ENCODE assay signal across 19 cellular contexts in genomic region chr4:61296115-61296514, GRCh38.
"Had no signal": no experiment of that assay in that cellular context is flagged by ENCODE, and none has a peak within 500 bp of the region (broad histone marks: within the 10 kb centered on the region; RNA-seq: fewer than 3 reads in every experiment).

No MANE protein-coding gene starts in this region.

- DNase-seq: activated CD4-positive, alpha-beta T cell treated with anti-CD3 and anti-CD28 coated beads, Interleukin-2, amount 10 ng/mL, durations not matched to agents 24 days and 14 days; activated CD8-positive, alpha-beta T cell treated with anti-CD3 and anti-CD28 coated beads, Interleukin-2, amount 10 ng/mL, durations not matched to agents 7 days and 5 days; activated naive CD4-positive, alpha-beta T cell treated with anti-CD3 and anti-CD28 coated beads for 36 hours; activated T-cell treated with anti-CD3 and anti-CD28 coated beads, Interleukin-2, amount 50 U/mL, for 24 hours; brain microvascular endothelial cell; colonic mucosa; erythroblast; foreskin melanocyte; hypothalamus; islet precursor cell; left colon; lower lobe of right lung; natural killer cell; nucleus accumbens; posterior cingulate gyrus; retina; stimulated activated naive B cell treated with anti-CD40 and anti-IgM and Interleukin-4, amounts not matched to agents 10 μg/mL and 1 μg/mL and 100 μg/mL, for 72 hours had no signal

- H3K36me3 Mint-ChIP-seq: natural killer cell; stimulated activated naive B cell treated with anti-CD40 and anti-IgM and Interleukin-4, amounts not matched to agents 10 μg/mL and 1 μg/mL and 100 μg/mL, for 72 hours had no signal

- H3K4me3 Mint-ChIP-seq: activated CD4-positive, alpha-beta T cell treated with anti-CD3 and anti-CD28 coated beads, Interleukin-2, amount 10 ng/mL, durations not matched to agents 24 days and 14 days; activated CD8-positive, alpha-beta T cell treated with anti-CD3 and anti-CD28 coated beads, Interleukin-2, amount 10 ng/mL, durations not matched to agents 7 days and 5 days; activated naive CD4-positive, alpha-beta T cell treated with anti-CD3 and anti-CD28 coated beads for 36 hours; activated T-cell treated with anti-CD3 and anti-CD28 coated beads, Interleukin-2, amount 50 U/mL, for 24 hours; central memory CD8-positive, alpha-beta T cell; natural killer cell; stimulated activated naive B cell treated with anti-CD40 and anti-IgM and Interleukin-4, amounts not matched to agents 10 μg/mL and 1 μg/mL and 100 μg/mL, for 72 hours had no signal

- H3K27me3 ChIP-seq: brain microvascular endothelial cell, colonic mucosa had no signal

- H3K9me3 Mint-ChIP-seq: activated CD4-positive, alpha-beta T cell treated with anti-CD3 and anti-CD28 coated beads, Interleukin-2, amount 10 ng/mL, durations not matched to agents 24 days and 14 days; activated naive CD4-positive, alpha-beta T cell treated with anti-CD3 and anti-CD28 coated beads for 36 hours; activated T-helper 2 cell treated with anti-CD3 and anti-CD28 coated beads, Interferon-gamma antibody, Interleukin-2, Interleukin-4, amounts not matched to agents 10 μg/mL and 5 μg/mL and 100 μg/mL, durations not matched to agents 14 hours and 24 hours and 36 hours had no signal

- H3K27ac Mint-ChIP-seq: activated CD4-positive, alpha-beta T cell treated with anti-CD3 and anti-CD28 coated beads, Interleukin-2, amount 10 ng/mL, durations not matched to agents 24 days and 14 days; activated CD8-positive, alpha-beta T cell treated with anti-CD3 and anti-CD28 coated beads, Interleukin-2, amount 10 ng/mL, durations not matched to agents 7 days and 5 days; activated naive CD4-positive, alpha-beta T cell treated with anti-CD3 and anti-CD28 coated beads for 36 hours; activated T-cell treated with anti-CD3 and anti-CD28 coated beads, Interleukin-2, amount 50 U/mL, for 24 hours; activated T-helper 2 cell treated with anti-CD3 and anti-CD28 coated beads, Interferon-gamma antibody, Interleukin-2, Interleukin-4, amounts not matched to agents 10 μg/mL and 5 μg/mL and 100 μg/mL, durations not matched to agents 14 hours and 24 hours and 36 hours; natural killer cell; stimulated activated naive B cell treated with anti-CD40 and anti-IgM and Interleukin-4, amounts not matched to agents 10 μg/mL and 1 μg/mL and 100 μg/mL, for 72 hours had no signal

- H3K9me3 ChIP-seq: colonic mucosa, lower lobe of right lung had no signal

- H3K27ac ChIP-seq: brain microvascular endothelial cell, colonic mucosa, lower lobe of right lung had no signal

- ATAC-seq: activated CD8-positive, alpha-beta T cell treated with anti-CD3 and anti-CD28 coated beads, Interleukin-2, amount 10 ng/mL, durations not matched to agents 7 days and 5 days; left colon; lower lobe of right lung; natural killer cell; stimulated activated naive B cell treated with anti-CD40 and anti-IgM and Interleukin-4, amounts not matched to agents 10 μg/mL and 1 μg/mL and 100 μg/mL, for 72 hours had no signal

- H3K4me3 ChIP-seq: colonic mucosa, lower lobe of right lung had no signal

- H3K27me3 Mint-ChIP-seq: activated CD4-positive, alpha-beta T cell treated with anti-CD3 and anti-CD28 coated beads, Interleukin-2, amount 10 ng/mL, durations not matched to agents 24 days and 14 days; activated T-cell treated with anti-CD3 and anti-CD28 coated beads, Interleukin-2, amount 50 U/mL, for 24 hours; central memory CD8-positive, alpha-beta T cell; stimulated activated naive B cell treated with anti-CD40 and anti-IgM and Interleukin-4, amounts not matched to agents 10 μg/mL and 1 μg/mL and 100 μg/mL, for 72 hours had no signal

- H3K4me1 Mint-ChIP-seq: activated CD4-positive, alpha-beta T cell treated with anti-CD3 and anti-CD28 coated beads, Interleukin-2, amount 10 ng/mL, durations not matched to agents 24 days and 14 days; central memory CD8-positive, alpha-beta T cell; natural killer cell; stimulated activated naive B cell treated with anti-CD40 and anti-IgM and Interleukin-4, amounts not matched to agents 10 μg/mL and 1 μg/mL and 100 μg/mL, for 72 hours had no signal

- H3K36me3 ChIP-seq: brain microvascular endothelial cell, colonic mucosa, lower lobe of right lung had no signal

- H3K4me1 ChIP-seq: colonic mucosa, lower lobe of right lung had no signal
